ENCODE assay signal across 14 cellular contexts in genomic region chr15:66621491-66622467, GRCh38. TPM values are rescaled to one million over a fixed set of nuclear protein-coding genes. Genes with fewer than 3 reads are reported as not detected.
DNase-seq lines count a peak whose midpoint lies in the region; ATAC-seq and TF ChIP-seq lines count a peak whose summit lies in the region.
"Had no signal": no experiment of that assay in that cellular context is flagged by ENCODE, and none has a peak within 500 bp of the region (broad histone marks: within the 10 kb centered on the region; RNA-seq: fewer than 3 reads in every experiment).

No MANE protein-coding gene starts in this region.

- peak overlapping the region; percentile 59 to 67 for H3K27ac ChIP-seq in ascending aorta

- H3K27ac Mint-ChIP-seq in activated naive CD8-positive, alpha-beta T cell treated with anti-CD3 and anti-CD28 coated beads for 36 hours = no peak overlapping the region
- H3K27ac Mint-ChIP-seq: CD8-positive, alpha-beta T cell; stimulated activated naive CD8-positive, alpha-beta T cell treated with anti-CD3 and anti-CD28 coated beads, Interleukin-15, Interleukin-2, amounts not matched to agents 100 ng/mL and 50 ng/mL, for 24 hours had no signal

- H3K4me3 Mint-ChIP-seq in activated naive CD8-positive, alpha-beta T cell treated with anti-CD3 and anti-CD28 coated beads for 36 hours = no peak overlapping the region
- H3K4me3 Mint-ChIP-seq: CD8-positive, alpha-beta T cell; stimulated activated naive CD8-positive, alpha-beta T cell treated with anti-CD3 and anti-CD28 coated beads, Interleukin-15, Interleukin-2, amounts not matched to agents 100 ng/mL and 50 ng/mL, for 24 hours had no signal

- no peaks in the 10 kb centered on the region for H3K9me3 ChIP-seq in ascending aorta
- no peaks in the 10 kb centered on the region for H3K9me3 ChIP-seq in iPS-15b (ENCODE audit: control insufficient read depth, insufficient read depth, low read length)

- peaks cover 35% of the 10 kb centered on the region for H3K27me3 Mint-ChIP-seq in activated naive CD8-positive, alpha-beta T cell treated with anti-CD3 and anti-CD28 coated beads for 36 hours

- H3K9me3 Mint-ChIP-seq in activated naive CD8-positive, alpha-beta T cell treated with anti-CD3 and anti-CD28 coated beads for 36 hours = no peaks in the 10 kb centered on the region
- H3K9me3 Mint-ChIP-seq: CD8-positive, alpha-beta T cell; stimulated activated naive CD8-positive, alpha-beta T cell treated with anti-CD3 and anti-CD28 coated beads, Interleukin-15, Interleukin-2, amounts not matched to agents 100 ng/mL and 50 ng/mL, for 24 hours had no signal

- H3K4me1 ChIP-seq in ascending aorta (peaks cover 25 to 46% of the 10 kb centered on the region in 2 donors), iPS-15b (ENCODE audit: control insufficient read depth, insufficient read depth, low read length) (peaks cover 23% of the 10 kb centered on the region)

- DNase-seq in EL (peak; percentile 43), ascending aorta (ENCODE audit: low spot score in 2 of 2) (no peak), sciatic nerve (ENCODE audit: low spot score) (peak; percentile 64), medulla oblongata (ENCODE audit: extremely low spot score) (no peak), cerebellar cortex (ENCODE audit: low spot score) (no peak)
- DNase-seq in activated naive CD8-positive, alpha-beta T cell treated with anti-CD3 and anti-CD28 coated beads for 36 hours = no peak
- DNase-seq: caudate nucleus; CD8-positive, alpha-beta T cell; hypothalamus; NCI-H1694; SHP77 had no signal

- no peaks in the 10 kb centered on the region for H3K36me3 Mint-ChIP-seq in activated naive CD8-positive, alpha-beta T cell treated with anti-CD3 and anti-CD28 coated beads for 36 hours
- H3K36me3 Mint-ChIP-seq: CD8-positive, alpha-beta T cell had no signal

- H3K4me1 Mint-ChIP-seq in activated naive CD8-positive, alpha-beta T cell treated with anti-CD3 and anti-CD28 coated beads for 36 hours = no peaks in the 10 kb centered on the region

- intact Hi-C loops in ascending aorta (cut with DNase I) (no loop called here), sciatic nerve (cut with DNase I) (no loop called here)

- no peak overlapping the region for H3K9ac ChIP-seq in iPS-15b (ENCODE audit: low read depth, low read length)

- H3K27me3 ChIP-seq in ascending aorta (no peaks in the 10 kb centered on the region), iPS-15b (ENCODE audit: control insufficient read depth, insufficient read depth, low read length) (peaks cover 10% of the 10 kb centered on the region)

- H3K36me3 ChIP-seq in ascending aorta (no peaks in the 10 kb centered on the region), iPS-15b (ENCODE audit: control insufficient read depth, insufficient read depth, low read length) (peaks cover 2% of the 10 kb centered on the region)

- ATAC-seq in sciatic nerve (peak; percentile 32), HG03520 (IDR thresholded peaks at IDR 0.05; ENCODE audit: unreplicated experiment) (no peak)
- ATAC-seq: CD8-positive, alpha-beta T cell had no signal

- TF ChIP-seq CTCF in ascending aorta (IDR thresholded peaks at IDR 0.05) = no peak

- peak overlapping the region; percentile 44 to 60 for H3K4me3 ChIP-seq in ascending aorta
- H3K4me3 ChIP-seq in iPS-15b (ENCODE audit: low read depth, low read length) = peak overlapping the region; percentile 26

RNA-seq across cellular contexts. Expression of gene LCTL, which starts 56.0 kb away (rescaled TPM):
- total RNA-seq in ascending aorta = not detected
- total RNA-seq in sciatic nerve = 19.6 TPM
- total RNA-seq in activated naive CD8-positive, alpha-beta T cell treated with anti-CD3 and anti-CD28 coated beads for 36 hours = not detected
- total RNA-seq: CD8-positive, alpha-beta T cell had no signal

Comparison
In these comparisons a context has a peak if more than half of its experiments do, and no peak if none do; other contexts are left out.
1. DNase-seq: peak in EL (single experiment) and sciatic nerve (single experiment); none in ascending aorta (0 of 2), medulla oblongata (single experiment), cerebellar cortex (single experiment) and activated naive CD8-positive, alpha-beta T cell treated with anti-CD3 and anti-CD28 coated beads for 36 hours (single experiment).
2. RNA of gene LCTL, which starts 56.0 kb away (total RNA-seq): 19.6 TPM in sciatic nerve (single experiment); not detected in activated naive CD8-positive, alpha-beta T cell treated with anti-CD3 and anti-CD28 coated beads for 36 hours and not detected in ascending aorta (single experiment); every median in the first group is over 10 times any median in the second.